8 cellular contexts compared by ENCODE assay signal in genomic region chr18:23133860-23134779, GRCh38. TPM values are rescaled to one million over a fixed set of nuclear protein-coding genes. Genes with fewer than 3 reads are reported as not detected.
A peak's percentile ranks its signal among the peaks of the same experiment; 100 is the strongest.
DNase-seq lines count a peak whose midpoint lies in the region; ATAC-seq lines count a peak whose summit lies in the region.

No MANE protein-coding gene starts in this region.

- no peaks in the 10 kb centered on the region for H3K27me3 ChIP-seq in mucosa of stomach (ENCODE audit: control insufficient read depth, insufficient read depth, low read length)

- ATAC-seq in GM19397 (IDR thresholded peaks at IDR 0.05; ENCODE audit: unreplicated experiment) = peak; percentile 23

- DNase-seq in COLO668 (lab: John Stamatoyannopoulos, UW; ENCODE audit: unreplicated experiment) (peak; percentile 90), SHP77 (lab: John Stamatoyannopoulos, UW) (peak; percentile 79), cerebellar cortex (ENCODE audit: low spot score) (peak; percentile 76), cerebellar nuclear complex (lab: John Stamatoyannopoulos, UW) (no peak), NOMO-1 (lab: John Stamatoyannopoulos, UW; ENCODE audit: unreplicated experiment in 2 of 2) (no peak)
- DNase-seq in Jurkat, Clone E6-1 (ENCODE audit: low read depth, low spot score) = peak; percentile 14

- peaks cover 32% of the 10 kb centered on the region for H3K4me1 ChIP-seq in mucosa of stomach (ENCODE audit: control insufficient read depth, insufficient read depth, low read length)

- H3K9ac ChIP-seq in mucosa of stomach (ENCODE audit: low read length) = peak overlapping the region; percentile 55

- H3K9me3 ChIP-seq in mucosa of stomach (ENCODE audit: control insufficient read depth, low read length) = no peaks in the 10 kb centered on the region

- H3K36me3 ChIP-seq in mucosa of stomach (ENCODE audit: control insufficient read depth, insufficient read depth, low read length) = no peaks in the 10 kb centered on the region

- no peak overlapping the region for H3K4me3 ChIP-seq in Jurkat, Clone E6-1 (ENCODE audit: low read length)
- peak overlapping the region; percentile 26 for H3K4me3 ChIP-seq in mucosa of stomach (ENCODE audit: low read length)

RNA-seq across cellular contexts. Expression of gene CABLES1, which starts 1.2 kb away (rescaled TPM):
- 5.7 TPM for polyA plus RNA-seq in Jurkat, Clone E6-1 (2012; ENCODE audit: insufficient read depth, insufficient read length)

Comparison
In these comparisons a context has a peak if more than half of its experiments do, and no peak if none do; other contexts are left out.
1. DNase-seq: peak in COLO668 (single experiment), Jurkat, Clone E6-1 (single experiment), SHP77 (2 of 2) and cerebellar cortex (single experiment); none in cerebellar nuclear complex (0 of 2) and NOMO-1 (0 of 2).